Comparison of ENCODE assay signal across 24 cellular contexts in genomic region chr16:49782405-49782804, GRCh38.
A peak's percentile ranks its signal among the peaks of the same experiment; 100 is the strongest.
DNase-seq lines count a peak whose midpoint lies in the region; ATAC-seq, FAIRE-seq and TF ChIP-seq lines count a peak whose summit lies in the region.
"Had no signal": no experiment of that assay in that cellular context is flagged by ENCODE, and none has a peak within 500 bp of the region (broad histone marks: within the 10 kb centered on the region; RNA-seq: fewer than 3 reads in every experiment).

No MANE protein-coding gene starts in this region.

- H3K9me3 Mint-ChIP-seq in neural crest cell, result no peaks in the 10 kb centered on the region
- H3K9me3 Mint-ChIP-seq: CD4-positive, alpha-beta T cell; GM23338; H9 had no signal

- no peak for FAIRE-seq in bronchial epithelial cell (lab: Jason Lieb, UNC)
- FAIRE-seq: A204.1, G401.6, HepG2 had no signal

- no peak for TF ChIP-seq CTCF in bronchial epithelial cell (IDR thresholded peaks at IDR 0.05; ENCODE audit: insufficient read depth, low read length, severe bottlenecking)
- no peak for TF ChIP-seq CTCF in neural crest cell (conservative IDR thresholded peaks at IDR 0.05)

- H3K4me1 Mint-ChIP-seq in neural crest cell, result peaks cover 15% of the 10 kb centered on the region

- H3K27ac Mint-ChIP-seq in neural crest cell (ENCODE audit: unreplicated experiment), result peak overlapping the region; percentile 50
- H3K27ac Mint-ChIP-seq: CD4-positive, alpha-beta T cell; GM23338; H9 had no signal

- no peaks in the 10 kb centered on the region for H3K36me3 Mint-ChIP-seq in neural crest cell (ENCODE audit: low read depth)

- no peaks in the 10 kb centered on the region for H3K27me3 ChIP-seq in bronchial epithelial cell (ENCODE audit: control insufficient read depth, insufficient read depth, low read length)
- H3K27me3 ChIP-seq: BLaER1, Peyer's patch, SJCRH30 had no signal

- H3K36me3 ChIP-seq in bronchial epithelial cell (ENCODE audit: control insufficient read depth, insufficient read depth, low read length), result no peaks in the 10 kb centered on the region
- H3K36me3 ChIP-seq: Peyer's patch, SJCRH30 had no signal

- H3K4me3 Mint-ChIP-seq in neural crest cell, result no peak overlapping the region
- H3K4me3 Mint-ChIP-seq: CD4-positive, alpha-beta T cell; GM23338; H9 had no signal

- ATAC-seq in Right ventricle myocardium superior (ENCODE audit: poor library complexity), result peak; percentile 67
- no peak for ATAC-seq in SK-N-SH treated with all-trans-retinoic acid at 6 μM for 48 hours
- no peak for ATAC-seq in GM18858 (IDR thresholded peaks at IDR 0.05; ENCODE audit: unreplicated experiment)
- ATAC-seq: GM23338, HepG2 had no signal

- H3K27me3 Mint-ChIP-seq in neural crest cell (ENCODE audit: low read depth), result no peaks in the 10 kb centered on the region
- H3K27me3 Mint-ChIP-seq: CD4-positive, alpha-beta T cell had no signal

- intact Hi-C loops in Right ventricle myocardium superior (cut with DNase I), result no loop called here
- intact Hi-C loops in cardiac septum (cut with DNase I), result no loop called here

- no peak overlapping the region for H3K4me3 ChIP-seq in bronchial epithelial cell (ENCODE audit: low read depth, low read length)
- H3K4me3 ChIP-seq: BLaER1, GM23338, Peyer's patch, SJCRH30 had no signal

- peak; percentile 27 for DNase-seq in Right ventricle myocardium superior
- no peak for DNase-seq in cardiac septum (ENCODE audit: low spot score)
- DNase-seq in bronchial epithelial cell (ENCODE audit: low read depth), result peak; percentile 7
- no peak for DNase-seq in neural crest cell (ENCODE audit: low read depth, low spot score)
- no peak for DNase-seq in occipital lobe (lab: John Stamatoyannopoulos, UW)
- DNase-seq: CD4-positive, alpha-beta T cell; COR-L47; H9; Karpas-422; NCI-H1092 treated with DMSO at 0.1 percent for 48 hours; NCI-H1436; NCI-H187 treated with DMSO at 0.1 percent for 48 hours; NCI-H2107; NCI-H446; NCI-H526 treated with DMSO at 0.1 percent for 48 hours; Peyer's patch; SJCRH30 had no signal

TF ChIP-seq in SK-N-SH treated with all-trans-retinoic acid at 6 μM for 48 hours, 23 proteins besides CTCF, POLR2A, EP300 and RAD21:
- TF ChIP-seq CREB5 (CRISPR knock-in tag; IDR thresholded peaks at IDR 0.05; ENCODE audit: low read depth) (no peak), ZNF70 (CRISPR knock-in tag; IDR thresholded peaks at IDR 0.05) (no peak), ISL1 (CRISPR knock-in tag; IDR thresholded peaks at IDR 0.05) (no peak), TCF4 (CRISPR knock-in tag; IDR thresholded peaks at IDR 0.05; ENCODE audit: borderline replicate concordance) (no peak), BACH2 (CRISPR knock-in tag; IDR thresholded peaks at IDR 0.05; ENCODE audit: borderline replicate concordance) (no peak), ARNTL (CRISPR knock-in tag; IDR thresholded peaks at IDR 0.05; ENCODE audit: borderline replicate concordance, low read depth) (no peak), CSRNP3 (CRISPR knock-in tag; IDR thresholded peaks at IDR 0.05) (no peak), ZC3H10 (CRISPR knock-in tag; IDR thresholded peaks at IDR 0.05) (no peak), TSHZ2 (CRISPR knock-in tag; IDR thresholded peaks at IDR 0.05) (no peak), ZNF565 (CRISPR knock-in tag; conservative IDR thresholded peaks at IDR 0.05; ENCODE audit: low read depth) (no peak), GLIS3 (CRISPR knock-in tag; IDR thresholded peaks at IDR 0.05) (no peak)
- TF ChIP-seq, protein P1, sequence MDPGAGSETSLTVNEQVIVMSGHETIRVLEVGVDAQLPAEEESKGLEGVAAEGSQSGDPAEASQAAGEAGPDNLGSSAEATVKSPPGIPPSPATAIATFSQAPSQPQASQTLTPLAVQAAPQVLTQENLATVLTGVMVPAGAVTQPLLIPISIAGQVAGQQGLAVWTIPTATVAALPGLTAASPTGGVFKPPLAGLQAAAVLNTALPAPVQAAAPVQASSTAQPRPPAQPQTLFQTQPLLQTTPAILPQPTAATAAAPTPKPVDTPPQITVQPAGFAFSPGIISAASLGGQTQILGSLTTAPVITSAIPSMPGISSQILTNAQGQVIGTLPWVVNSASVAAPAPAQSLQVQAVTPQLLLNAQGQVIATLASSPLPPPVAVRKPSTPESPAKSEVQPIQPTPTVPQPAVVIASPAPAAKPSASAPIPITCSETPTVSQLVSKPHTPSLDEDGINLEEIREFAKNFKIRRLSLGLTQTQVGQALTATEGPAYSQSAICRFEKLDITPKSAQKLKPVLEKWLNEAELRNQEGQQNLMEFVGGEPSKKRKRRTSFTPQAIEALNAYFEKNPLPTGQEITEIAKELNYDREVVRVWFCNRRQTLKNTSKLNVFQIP (CRISPR knock-in tag; IDR thresholded peaks at IDR 0.05; ENCODE audit: borderline replicate concordance, low read depth), result no peak

Comparison
In these comparisons a context has a peak if more than half of its experiments do, and no peak if none do; other contexts are left out.
1. DNase-seq: peak in Right ventricle myocardium superior (single experiment) and bronchial epithelial cell (single experiment); none in cardiac septum (single experiment), neural crest cell (single experiment) and occipital lobe (single experiment).